14 cellular contexts compared by ENCODE assay signal in genomic region chr14:59425322-59425945, GRCh38. TPM values are rescaled to one million over a fixed set of nuclear protein-coding genes. Genes with fewer than 3 reads are reported as not detected.
DNase-seq lines count a peak whose midpoint lies in the region; ATAC-seq and TF ChIP-seq lines count a peak whose summit lies in the region.
"Had no signal": no experiment of that assay in that cellular context is flagged by ENCODE, and none has a peak within 500 bp of the region (broad histone marks: within the 10 kb centered on the region; RNA-seq: fewer than 3 reads in every experiment).

No MANE protein-coding gene starts in this region.

- H3K27ac ChIP-seq in SJCRH30 (no peak overlapping the region), cardiac muscle cell (no peak overlapping the region), testis (peak overlapping the region in 1 of 2 donors; percentile 70)

- no peak for TF ChIP-seq POLR2A in testis (IDR thresholded peaks at IDR 0.05)

- DNase-seq in GM03348 (ENCODE audit: low spot score) (peak; percentile 36), SJCRH30 (peak; percentile 59 to 77), cardiac muscle cell (ENCODE audit: low read depth in 1 of 2, low spot score in 1 of 2) (peak in 1 of 2 donors; percentile 80), skeletal muscle cell (ENCODE audit: low read depth) (peak; percentile 52), testis (no peak)
- DNase-seq: activated CD4-positive, CD25-positive, alpha-beta regulatory T cell treated with anti-CD3 and anti-CD28 coated beads, Interleukin-2, amount 50 U/mL, for 72 hours; Calu3; foreskin melanocyte; SHP77 treated with DMSO at 0.1 percent for 48 hours; stimulated activated CD4-positive, alpha-beta T cell treated with anti-CD3 and anti-CD28 coated beads, Interleukin-1b, Interleukin-23, amount 100 ng/mL, for 48 hours; stimulated activated naive CD4-positive, alpha-beta T cell had no signal

- intact Hi-C loops in testis (cut with DNase I; ENCODE audit: low total_unique reads): loop anchor here (10.0 kb wide), 1 partner anchor 241 kb away; the partner anchor contains the start of gene DAAM1

- H3K27me3 ChIP-seq in SJCRH30 (no peaks in the 10 kb centered on the region), cardiac muscle cell (no peaks in the 10 kb centered on the region), testis (no peaks in the 10 kb centered on the region)

- 42 to 58% methylated on average over 4 of the region's 4 CpGs for WGBS in testis, 2 donors

- peak; percentile 24 for TF ChIP-seq CTCF in cardiac muscle cell (IDR thresholded peaks at IDR 0.05; ENCODE audit: low read depth, low read length)
- TF ChIP-seq CTCF in testis (IDR thresholded peaks at IDR 0.05): peak in 1 of 3 experiments; percentile 9

- ATAC-seq in HG02870 (IDR thresholded peaks at IDR 0.05; ENCODE audit: unreplicated experiment) (no peak), GM21723 (IDR thresholded peaks at IDR 0.05; ENCODE audit: unreplicated experiment) (no peak)
- ATAC-seq: activated T-helper 17 cell treated with anti-CD3 and anti-CD28 coated beads, Interleukin-2, amount 50 U/mL, for 72 hours had no signal

- no peaks in the 10 kb centered on the region for H3K36me3 ChIP-seq in SJCRH30
- no peaks in the 10 kb centered on the region for H3K36me3 ChIP-seq in cardiac muscle cell
- no peaks in the 10 kb centered on the region for H3K36me3 ChIP-seq in testis (ENCODE audit: low read depth, missing control alignments)

- H3K4me1 ChIP-seq in SJCRH30 (peaks cover 13% of the 10 kb centered on the region), cardiac muscle cell (ENCODE audit: low read depth) (peaks cover 13% of the 10 kb centered on the region), testis (peaks cover 24% of the 10 kb centered on the region)

- H3K4me3 ChIP-seq in SJCRH30: no peak overlapping the region
- H3K4me3 ChIP-seq in cardiac muscle cell: no peak overlapping the region
- no peak overlapping the region for H3K4me3 ChIP-seq in skeletal muscle cell (ENCODE audit: low read depth, low read length)
- H3K4me3 ChIP-seq in testis: no peak overlapping the region

- no peaks in the 10 kb centered on the region for H3K9me3 ChIP-seq in SJCRH30 (replicated peaks)
- H3K9me3 ChIP-seq in cardiac muscle cell (ENCODE audit: low read depth): no peaks in the 10 kb centered on the region
- no peaks in the 10 kb centered on the region for H3K9me3 ChIP-seq in testis

RNA-seq across cellular contexts. Expression of gene GPR135, which starts 39.7 kb away (rescaled TPM):
- total RNA-seq in SJCRH30 (2014; rRNA removed; shearing (Covaris generic)): 1.8 and 2.3 TPM in 2 replicates
- 5.6 and 11.0 TPM in 2 replicates for total RNA-seq in cardiac muscle cell
- 1.7 and 4.0 TPM in 2 replicates for polyA plus RNA-seq in cardiac muscle cell
- total RNA-seq in testis: 10 to 100 TPM; 33.1 to 71.2 TPM
- 25.8 TPM for polyA plus RNA-seq in testis (ENCODE audit: insufficient read depth, low read depth, low replicate concordance)

RNA-seq across cellular contexts. Expression of gene L3HYPDH, which starts 58.8 kb away (rescaled TPM):
- 10.5 and 13.7 TPM in 2 replicates for total RNA-seq in SJCRH30 (2014; rRNA removed; shearing (Covaris generic))
- 29.4 and 37.8 TPM in 2 replicates for total RNA-seq in cardiac muscle cell
- polyA plus RNA-seq in cardiac muscle cell: 22.1 and 29.4 TPM in 2 replicates
- 10 to 100 TPM; 63.2 to 74.3 TPM for total RNA-seq in testis
- polyA plus RNA-seq in testis (ENCODE audit: insufficient read depth, low read depth, low replicate concordance): 48.2 TPM

RNA-seq across cellular contexts. Expression of gene JKAMP, which starts 58.9 kb away (rescaled TPM):
- 55.7 and 65.0 TPM in 2 replicates for total RNA-seq in SJCRH30 (2014; rRNA removed; shearing (Covaris generic))
- total RNA-seq in cardiac muscle cell: 52.0 and 57.8 TPM in 2 replicates
- polyA plus RNA-seq in cardiac muscle cell: 77.3 and 80.2 TPM in 2 replicates
- 10 to 100 TPM; 76.7 to 81.4 TPM for total RNA-seq in testis
- 87.2 TPM for polyA plus RNA-seq in testis (ENCODE audit: insufficient read depth, low read depth, low replicate concordance)
